Comparison of ENCODE assay signal across 13 cellular contexts in genomic region chr6:125745281-125746018, GRCh38. TPM values are rescaled to one million over a fixed set of nuclear protein-coding genes. Genes with fewer than 3 reads are reported as not detected.
DNase-seq lines count a peak whose midpoint lies in the region; ATAC-seq, FAIRE-seq and TF ChIP-seq lines count a peak whose summit lies in the region.
"Had no signal": no experiment of that assay in that cellular context is flagged by ENCODE, and none has a peak within 500 bp of the region (broad histone marks: within the 10 kb centered on the region; RNA-seq: fewer than 3 reads in every experiment).

No MANE protein-coding gene starts in this region.

- BruUV-seq in MCF 10A (replicated peaks; lab: Mats Ljungman, UMichigan), result no TSS peak
- no TSS peak for BruUV-seq in HepG2 (replicated peaks; lab: Mats Ljungman, UMichigan)

- no peak overlapping the region for H2AFZ ChIP-seq in HepG2 (ENCODE audit: low read length)

- H3K9ac ChIP-seq in endodermal cell (ENCODE audit: extremely low read depth, low read length, poor library complexity, severe bottlenecking), result no peak overlapping the region
- H3K9ac ChIP-seq in HepG2 (ENCODE audit: insufficient read depth, low read depth, low read length), result no peak overlapping the region

- ATAC-seq in HepG2, result no peak
- ATAC-seq in HG03439 (IDR thresholded peaks at IDR 0.05; ENCODE audit: unreplicated experiment), result no peak
- ATAC-seq: effector memory CD8-positive, alpha-beta T cell; HCT116 had no signal

- no peak overlapping the region for H3K4me3 Mint-ChIP-seq in MCF 10A (ENCODE audit: unreplicated experiment)
- peak overlapping the region; percentile 83 for H3K4me3 Mint-ChIP-seq in endodermal cell

- CTCF ChIA-PET in MCF 10A (lab: Yijun Ruan, JAX), result interaction anchor here (0.6 to 1.3 kb wide), 3 partner anchors 434 to 1002 kb away, joined by 3 to 4 read pairs (median 4); no protein-coding TSS in a partner anchor
- CTCF ChIA-PET in HepG2 (lab: Yijun Ruan, JAX; ENCODE audit: low intra/inter-chr PET ratio, low total read pairs), result no interaction called here

- DNase-seq in breast epithelium (ENCODE audit: low spot score in 2 of 2) (no peak), MCF 10A (ENCODE audit: unreplicated experiment) (no peak), endodermal cell (peak; percentile 89), HepG2 (ENCODE audit: low spot score) (no peak), tibial nerve (ENCODE audit: low spot score in 2 of 2) (no peak), LoVo (ENCODE audit: low spot score) (no peak), KBM-7 (no peak)
- DNase-seq: effector memory CD8-positive, alpha-beta T cell; Karpas-422; small intestine had no signal

- WGBS in endodermal cell (ENCODE audit: insufficient coverage in 1 of 2, insufficient read length in 1 of 2), 2 experiments, result 22 to 28% methylated on average over 5 to 6 of the region's 6 CpGs
- whole genome bisulfite sequencing in HepG2 (ENCODE audit: low lambda C conversion rate), result 35% methylated on average over 6 of the region's 6 CpGs
- WGBS in tibial nerve, 2 donors, result 69 to 75% methylated on average over 6 of the region's 6 CpGs

- H3K36me3 ChIP-seq in breast epithelium (no peaks in the 10 kb centered on the region), endodermal cell (ENCODE audit: control insufficient read depth, insufficient read depth, low read length) (no peaks in the 10 kb centered on the region), HepG2 (replicated peaks in 1 of 2; ENCODE audit: control insufficient read depth in 1 of 2, insufficient read depth in 2 of 2, low read length in 2 of 2) (no peaks in the 10 kb centered on the region), tibial nerve (no peaks in the 10 kb centered on the region)

- H3K9me3 ChIP-seq in breast epithelium (no peaks in the 10 kb centered on the region), endodermal cell (ENCODE audit: control insufficient read depth, low read length) (no peaks in the 10 kb centered on the region), HepG2 (ENCODE audit: low read length) (no peaks in the 10 kb centered on the region), tibial nerve (no peaks in the 10 kb centered on the region)

- H3K27me3 ChIP-seq in breast epithelium (no peaks in the 10 kb centered on the region), endodermal cell (ENCODE audit: control insufficient read depth, insufficient read depth, low read length, poor library complexity, severe bottlenecking) (peaks cover 48% of the 10 kb centered on the region), HepG2 (ENCODE audit: control insufficient read depth in 1 of 2, insufficient read depth in 2 of 2, low read length in 2 of 2) (peaks cover 3 to 49% of the 10 kb centered on the region in 2 experiments; a peak in 4 of 5 replicates), tibial nerve (peaks cover 0 to 14% of the 10 kb centered on the region in 2 donors)

- H3K36me3 Mint-ChIP-seq in MCF 10A (ENCODE audit: insufficient read depth, unreplicated experiment) (peaks cover 6% of the 10 kb centered on the region), endodermal cell (ENCODE audit: low read depth) (no peaks in the 10 kb centered on the region)

- in situ Hi-C loops in HepG2 (cut with HindIII; ENCODE audit: extremely low pct_ligation_motif_present, low pct_unique_long_range_greater_than_20kb), result loop anchor here (10.0 kb wide), 1 partner anchor 231 kb away; no protein-coding TSS in a partner anchor
- in situ Hi-C loops in KBM-7 (cut with MboI; ENCODE audit: low pct_unique_long_range_greater_than_20kb, low sequenced_read_pairs), result no loop called here

- TF ChIP-seq CTCF in breast epithelium (IDR thresholded peaks at IDR 0.05) (no peak), MCF 10A (IDR thresholded peaks at IDR 0.05; ENCODE audit: unreplicated experiment) (no peak), endodermal cell (conservative IDR thresholded peaks at IDR 0.05) (no peak), HepG2 (CRISPR knock-in tag; IDR thresholded peaks at IDR 0.05) (no peak), tibial nerve (IDR thresholded peaks at IDR 0.05) (no peak)

- H3K27me3 Mint-ChIP-seq in MCF 10A (ENCODE audit: insufficient read depth, unreplicated experiment), result peaks cover 98% of the 10 kb centered on the region
- H3K27me3 Mint-ChIP-seq in endodermal cell (ENCODE audit: insufficient read depth), result peaks cover 21% of the 10 kb centered on the region

- no peak overlapping the region for H3K27ac Mint-ChIP-seq in MCF 10A (ENCODE audit: low read depth, unreplicated experiment)
- peak overlapping the region; percentile 36 for H3K27ac Mint-ChIP-seq in endodermal cell

- TF ChIP-seq RAD21 in HepG2 (CRISPR knock-in tag; IDR thresholded peaks at IDR 0.05), result no peak

- H3K4me1 Mint-ChIP-seq in MCF 10A (ENCODE audit: insufficient read depth, unreplicated experiment), result peaks cover 9% of the 10 kb centered on the region
- H3K4me1 Mint-ChIP-seq in endodermal cell, result peaks cover 34% of the 10 kb centered on the region

- H3K27ac ChIP-seq in breast epithelium (peak overlapping the region; percentile 66 to 94), endodermal cell (ENCODE audit: low read depth, low read length) (no peak overlapping the region), HepG2 (ENCODE audit: extremely low read length, insufficient read depth, low read length) (no peak overlapping the region), tibial nerve (peak overlapping the region in 3 of 4 donors; percentile 80 to 91 (median 86))

- POLR2A ChIA-PET in MCF 10A (lab: Yijun Ruan, JAX), result no interaction called here
- POLR2A ChIA-PET in HepG2 (lab: Yijun Ruan, JAX), result interaction anchor here (0.9 kb wide), 1 partner anchor 44 kb away, joined by 3 read pairs; no protein-coding TSS in a partner anchor

- H3K4me3 ChIP-seq in breast epithelium (no peak overlapping the region), endodermal cell (ENCODE audit: low read length) (no peak overlapping the region), HepG2 (replicated peaks in 1 of 3; ENCODE audit: insufficient read depth in 1 of 3, low read depth in 2 of 3, low read length in 3 of 3) (no peak overlapping the region), tibial nerve (no peak overlapping the region)

- H3K4me2 ChIP-seq in HepG2 (ENCODE audit: low read depth, low read length), result no peak overlapping the region

- no peaks in the 10 kb centered on the region for H3K9me3 Mint-ChIP-seq in MCF 10A (ENCODE audit: unreplicated experiment)
- no peaks in the 10 kb centered on the region for H3K9me3 Mint-ChIP-seq in endodermal cell
- H3K9me3 Mint-ChIP-seq: effector memory CD8-positive, alpha-beta T cell had no signal

- no peaks in the 10 kb centered on the region for H3K79me2 ChIP-seq in HepG2 (ENCODE audit: insufficient read depth, low read length)

- TF ChIP-seq EP300 in HepG2 (IDR thresholded peaks at IDR 0.05; ENCODE audit: low read depth in 2 of 2, low read length in 2 of 2) (no peak), HepG2 (CRISPR knock-in tag; IDR thresholded peaks at IDR 0.05; ENCODE audit: borderline replicate concordance) (no peak), tibial nerve (IDR thresholded peaks at IDR 0.05) (no peak)

- intact Hi-C loops in breast epithelium (cut with DNase I; ENCODE audit: low total_unique reads), result no loop called here
- intact Hi-C loops in MCF 10A (cut with micrococcal nuclease), result no loop called here
- intact Hi-C loops in HepG2 (cut with micrococcal nuclease; ENCODE audit: unreplicated experiment), result no loop called here

- TF ChIP-seq POLR2A in breast epithelium (IDR thresholded peaks at IDR 0.05) (no peak), HepG2 (IDR thresholded peaks at IDR 0.05; ENCODE audit: insufficient read depth in 1 of 2, low read depth in 2 of 2, low read length in 2 of 2) (no peak), tibial nerve (IDR thresholded peaks at IDR 0.05) (no peak)

- no peaks in the 10 kb centered on the region for H3K4me1 ChIP-seq in breast epithelium
- H3K4me1 ChIP-seq in endodermal cell (ENCODE audit: control insufficient read depth, insufficient read depth, low read length), result peaks cover 5% of the 10 kb centered on the region
- H3K4me1 ChIP-seq in HepG2 (ENCODE audit: insufficient read depth, low read length), result peaks cover 49% of the 10 kb centered on the region
- peaks cover 0 to 49% (median 2%) of the 10 kb centered on the region in 4 donors for H3K4me1 ChIP-seq in tibial nerve

- no peaks in the 10 kb centered on the region for H4K20me1 ChIP-seq in HepG2 (ENCODE audit: insufficient read depth, low read length)

- no peak for FAIRE-seq in HepG2 (lab: Jason Lieb, UNC)
- FAIRE-seq: D721Med, small intestine had no signal

RNA-seq across cellular contexts. Expression of gene HEY2, which starts 4.0 kb away (rescaled TPM):
- total RNA-seq in breast epithelium (1 to 10 TPM; 2.3 to 8.2 (median 2.4) TPM), MCF 10A (2022) (not detected in 2 replicates), endodermal cell (1 to 10 TPM; 2.3 to 4.3 TPM), HepG2 (2016; rRNA removed; fragmentation: Illumina TruSeq; extraction: Trizol) (0.04 TPM in 1 of 2 replicates, not detected in the other), tibial nerve (1 to 10 TPM; 1.5 to 7.3 (median 4.3) TPM)
- 2.2 TPM for polyA plus RNA-seq in endodermal cell (2013, experiment 1 of 2)
- polyA plus RNA-seq in endodermal cell (2013, experiment 2 of 2), result 2.6 TPM
- not detected in 2 replicates for total RNA-seq in HepG2 (2016; cell fraction: cytosol; rRNA removed; fragmentation: Illumina TruSeq; extraction: Trizol; ENCODE audit: low read depth)
- total RNA-seq in HepG2 (2016; cell fraction: insoluble cytoplasmic fraction; rRNA removed; fragmentation: Illumina TruSeq; extraction: Trizol), result 0.04 and 0.07 TPM in 2 replicates
- 0.07 and 0.09 TPM in 2 replicates for total RNA-seq in HepG2 (2016; cell fraction: membrane; rRNA removed; fragmentation: Illumina TruSeq; extraction: Trizol)
- total RNA-seq in HepG2 (2016; cell fraction: nucleus; rRNA removed; fragmentation: Illumina TruSeq; extraction: Trizol), result not detected in 2 replicates
- 0.04 and 0.05 TPM in 2 replicates for polyA plus RNA-seq in HepG2 (2011; rRNA removed)
- polyA plus RNA-seq in HepG2 (2011; cell fraction: cytosol; rRNA removed), result 0.01 and 0.03 TPM in 2 replicates
- 0.07 TPM in 1 of 2 replicates, not detected in the other for polyA plus RNA-seq in HepG2 (2011; cell fraction: nucleus; rRNA removed)
- not detected in 2 replicates for polyA plus RNA-seq in HepG2 (2012)
- polyA plus RNA-seq in HepG2 (2016; cell fraction: cytosol; fragmentation: Illumina TruSeq; extraction: Trizol; ENCODE audit: low read depth), result 0.05 and 0.09 TPM in 2 replicates
- polyA plus RNA-seq in HepG2 (2016; cell fraction: insoluble cytoplasmic fraction; fragmentation: Illumina TruSeq; extraction: Trizol; ENCODE audit: low read depth), result 0.12 TPM in 1 of 2 replicates, not detected in the other
- 0.06 TPM in 1 of 2 replicates, not detected in the other for polyA plus RNA-seq in HepG2 (2016; cell fraction: membrane; fragmentation: Illumina TruSeq; extraction: Trizol; ENCODE audit: low read depth)
- polyA plus RNA-seq in HepG2 (2016; cell fraction: nucleus; fragmentation: Illumina TruSeq; extraction: Trizol; ENCODE audit: insufficient read depth, low read depth), result not detected in 2 replicates
- polyA minus RNA-seq in HepG2 (2011; rRNA and poly(A)+ RNA removed; ENCODE audit: low replicate concordance), result 0.37 TPM in 1 of 2 replicates, not detected in the other
- polyA minus RNA-seq in HepG2 (2011; cell fraction: cytosol; rRNA and poly(A)+ RNA removed), result not detected in 2 replicates
- polyA minus RNA-seq in HepG2 (2011; cell fraction: nucleus; rRNA and poly(A)+ RNA removed), result not detected in 2 replicates

RNA-seq across cellular contexts. Expression of gene NCOA7, which starts 45.3 kb away (rescaled TPM):
- total RNA-seq in breast epithelium (10 to 100 TPM; 62.6 to 94.7 (median 82.4) TPM), MCF 10A (2022) (50.9 and 52.3 TPM in 2 replicates), endodermal cell (10 to 100 TPM; 11.4 to 15.2 TPM), HepG2 (2016; rRNA removed; fragmentation: Illumina TruSeq; extraction: Trizol) (13.6 and 24.3 TPM in 2 replicates), tibial nerve (10 to 100 TPM; 38.7 to 86.7 (median 59.7) TPM)
- 3.5 TPM for polyA plus RNA-seq in endodermal cell (2013, experiment 1 of 2)
- 4.6 TPM for polyA plus RNA-seq in endodermal cell (2013, experiment 2 of 2)
- total RNA-seq in HepG2 (2016; cell fraction: cytosol; rRNA removed; fragmentation: Illumina TruSeq; extraction: Trizol; ENCODE audit: low read depth), result 2.1 and 2.2 TPM in 2 replicates
- 14.1 and 25.5 TPM in 2 replicates for total RNA-seq in HepG2 (2016; cell fraction: insoluble cytoplasmic fraction; rRNA removed; fragmentation: Illumina TruSeq; extraction: Trizol)
- 5.1 and 5.6 TPM in 2 replicates for total RNA-seq in HepG2 (2016; cell fraction: membrane; rRNA removed; fragmentation: Illumina TruSeq; extraction: Trizol)
- total RNA-seq in HepG2 (2016; cell fraction: nucleus; rRNA removed; fragmentation: Illumina TruSeq; extraction: Trizol), result 15.2 and 17.1 TPM in 2 replicates
- polyA plus RNA-seq in HepG2 (2011; rRNA removed), result 18.7 and 20.8 TPM in 2 replicates
- 14.9 and 15.1 TPM in 2 replicates for polyA plus RNA-seq in HepG2 (2011; cell fraction: cytosol; rRNA removed)
- polyA plus RNA-seq in HepG2 (2011; cell fraction: nucleus; rRNA removed), result 10.3 and 11.5 TPM in 2 replicates
- 12.9 and 15.2 TPM in 2 replicates for polyA plus RNA-seq in HepG2 (2012)
- polyA plus RNA-seq in HepG2 (2016; cell fraction: cytosol; fragmentation: Illumina TruSeq; extraction: Trizol; ENCODE audit: low read depth), result 0.77 and 0.88 TPM in 2 replicates
- polyA plus RNA-seq in HepG2 (2016; cell fraction: insoluble cytoplasmic fraction; fragmentation: Illumina TruSeq; extraction: Trizol; ENCODE audit: low read depth), result 18.7 and 19.3 TPM in 2 replicates
- polyA plus RNA-seq in HepG2 (2016; cell fraction: membrane; fragmentation: Illumina TruSeq; extraction: Trizol; ENCODE audit: low read depth), result 3.2 and 3.7 TPM in 2 replicates
- 21.0 and 23.4 TPM in 2 replicates for polyA plus RNA-seq in HepG2 (2016; cell fraction: nucleus; fragmentation: Illumina TruSeq; extraction: Trizol; ENCODE audit: insufficient read depth, low read depth)
- 42.4 and 115 TPM in 2 replicates for polyA minus RNA-seq in HepG2 (2011; rRNA and poly(A)+ RNA removed; ENCODE audit: low replicate concordance)
- polyA minus RNA-seq in HepG2 (2011; cell fraction: cytosol; rRNA and poly(A)+ RNA removed), result 19.9 and 21.1 TPM in 2 replicates
- polyA minus RNA-seq in HepG2 (2011; cell fraction: nucleus; rRNA and poly(A)+ RNA removed), result 29.4 and 39.5 TPM in 2 replicates

Comparison
In these comparisons a context has a peak if more than half of its experiments do, and no peak if none do; other contexts are left out.
1. H3K27ac ChIP-seq: peak in breast epithelium (2 of 2) and tibial nerve (3 of 4); none in endodermal cell (single experiment) and HepG2 (single experiment).